Comparison of ENCODE assay signal across 19 cellular contexts in genomic region chrX:154988719-154989118, GRCh38.
"Had no signal": no experiment of that assay in that cellular context is flagged by ENCODE, and none has a peak within 500 bp of the region (broad histone marks: within the 10 kb centered on the region; RNA-seq: fewer than 3 reads in every experiment).

No MANE protein-coding gene starts in this region.

- DNase-seq: colonic mucosa; dermis blood vessel endothelial cell; endodermal cell; erythroblast; foreskin keratinocyte; immature natural killer cell; left ventricle myocardium inferior; mesenchymal stem cell; mucosa of descending colon; naive thymus-derived CD8-positive, alpha-beta T cell; posterior cingulate gyrus; sigmoid colon; stimulated activated CD4-positive, alpha-beta T cell treated with anti-CD3 and anti-CD28 coated beads, Interleukin-2, amount 100 ng/mL, for 24 hours; stimulated activated naive CD4-positive, alpha-beta T cell; stomach; substantia nigra had no signal

- H3K27me3 ChIP-seq: colonic mucosa, foreskin keratinocyte, neutrophil, sigmoid colon, stomach had no signal

- ATAC-seq: foreskin keratinocyte; mucosa of descending colon; naive thymus-derived CD8-positive, alpha-beta T cell had no signal

- H3K27ac ChIP-seq: colonic mucosa, foreskin keratinocyte, left ventricle myocardium inferior, neutrophil, sigmoid colon, skin epidermis, stomach had no signal

- H3K4me1 ChIP-seq: colonic mucosa, foreskin keratinocyte, left ventricle myocardium inferior, sigmoid colon, stomach had no signal

- H3K9me3 ChIP-seq: colonic mucosa, left ventricle myocardium inferior, mucosa of descending colon, neutrophil, sigmoid colon, stomach had no signal

- H3K4me3 ChIP-seq: colonic mucosa, left ventricle myocardium inferior, lung, mucosa of descending colon, sigmoid colon, skin epidermis, stomach had no signal

- H3K36me3 ChIP-seq: colonic mucosa, left ventricle myocardium inferior, neutrophil, sigmoid colon, stomach had no signal
